ENCODE assay signal across 8 cellular contexts in the genomic region with DNA sequence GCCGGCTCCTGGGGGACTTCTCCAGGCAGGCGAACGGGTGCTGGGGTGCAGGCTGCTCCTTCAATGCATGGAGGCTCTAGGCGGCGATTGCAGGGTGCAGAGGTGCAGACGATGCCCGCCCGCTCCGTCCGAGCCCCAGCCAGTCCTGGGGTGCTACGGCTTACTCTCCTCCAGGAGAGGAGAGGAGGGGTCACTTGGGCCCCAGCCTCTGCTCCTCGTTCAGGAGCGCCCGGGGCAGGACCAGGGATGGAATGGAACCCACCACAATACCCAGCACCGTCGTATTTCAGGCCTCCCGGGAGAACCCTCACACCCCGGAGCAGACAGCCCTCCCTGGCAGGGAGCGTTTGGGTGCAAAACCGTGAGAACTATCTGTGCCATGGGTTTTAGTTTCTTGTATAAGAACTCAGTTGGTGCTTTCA. TPM values are rescaled to one million over a fixed set of nuclear protein-coding genes. Genes with fewer than 3 reads are reported as not detected.
DNase-seq lines count a peak whose midpoint lies in the region; ATAC-seq and TF ChIP-seq lines count a peak whose summit lies in the region.

No MANE protein-coding gene starts in this region.

- H3K4me3 ChIP-seq in LNCaP clone FGC (ENCODE audit: low read depth, low read length) (peak overlapping the region; percentile 95), choroid plexus epithelial cell (ENCODE audit: low read depth, low read length) (peak overlapping the region; percentile 88), urinary bladder (ENCODE audit: low read depth, low read length) (peak overlapping the region; percentile 96)

- no peak for TF ChIP-seq CTCF in 22Rv1 (IDR thresholded peaks at IDR 0.05)
- TF ChIP-seq CTCF in LNCaP clone FGC (IDR thresholded peaks at IDR 0.05; ENCODE audit: control insufficient read depth, extremely low read depth, insufficient read depth), result no peak
- no peak for TF ChIP-seq CTCF in choroid plexus epithelial cell (conservative IDR thresholded peaks at IDR 0.05; ENCODE audit: low read depth, low read length)

- H3K27ac ChIP-seq in 22Rv1, result peak overlapping the region; percentile 42
- H3K27ac ChIP-seq in urinary bladder (ENCODE audit: low read depth), result peak overlapping the region; percentile 73

- H3K27me3 Mint-ChIP-seq in memory B cell, result no peaks in the 10 kb centered on the region

- H3K9me3 Mint-ChIP-seq in memory B cell, result no peaks in the 10 kb centered on the region

- no peaks in the 10 kb centered on the region for H3K4me1 ChIP-seq in urinary bladder (ENCODE audit: insufficient read depth)

- ATAC-seq in GM19351 (IDR thresholded peaks at IDR 0.05; ENCODE audit: unreplicated experiment), result peak; percentile 25
- ATAC-seq in memory B cell (ENCODE audit: low read depth), result peak; percentile 10
- ATAC-seq in HG02610 (IDR thresholded peaks at IDR 0.05; ENCODE audit: unreplicated experiment), result no peak
- ATAC-seq in GM21447 (IDR thresholded peaks at IDR 0.05; ENCODE audit: unreplicated experiment), result no peak

- under 1% methylated on average over 20 of the region's 20 CpGs for WGBS in urinary bladder

- peaks cover 31% of the 10 kb centered on the region for H3K4me1 Mint-ChIP-seq in memory B cell

- peak overlapping the region; percentile 87 for H3K4me3 Mint-ChIP-seq in memory B cell

- H3K36me3 ChIP-seq in urinary bladder (ENCODE audit: insufficient read depth), result no peaks in the 10 kb centered on the region

- H3K27ac Mint-ChIP-seq in memory B cell, result peak overlapping the region; percentile 84

- DNase-seq in LNCaP clone FGC (ENCODE audit: low read depth) (no peak), choroid plexus epithelial cell (ENCODE audit: low read depth) (peak; percentile 39), memory B cell (ENCODE audit: low spot score in 2 of 2) (no peak)

- peaks cover 4% of the 10 kb centered on the region for H3K36me3 Mint-ChIP-seq in memory B cell

RNA-seq across cellular contexts. Expression of a gene that starts 46.6 kb away (rescaled TPM):
- total RNA-seq in urinary bladder, result 20.7 TPM
- 24.2 TPM for polyA plus RNA-seq in urinary bladder

Comparison
In these comparisons a context has a peak if more than half of its experiments do, and no peak if none do; other contexts are left out.
1. ATAC-seq: peak in GM19351 (single experiment) and memory B cell (single experiment); none in HG02610 (single experiment) and GM21447 (single experiment).
2. Peak in every context shown above with its lines, with median percentiles within 50 percentile points of each other: H3K4me3 ChIP-seq.